In genomic region chr19:4068058-4068966, GRCh38 we compare ENCODE assay signal across 9 cellular contexts. TPM values are rescaled to one million over a fixed set of nuclear protein-coding genes. Genes with fewer than 3 reads are reported as not detected.
DNase-seq lines count a peak whose midpoint lies in the region; ATAC-seq and TF ChIP-seq lines count a peak whose summit lies in the region.
"Had no signal": no experiment of that assay in that cellular context is flagged by ENCODE, and none has a peak within 500 bp of the region (broad histone marks: within the 10 kb centered on the region; RNA-seq: fewer than 3 reads in every experiment).

No MANE protein-coding gene starts in this region.

- peaks cover 24% of the 10 kb centered on the region for H3K4me1 Mint-ChIP-seq in activated CD4-positive, alpha-beta T cell treated with anti-CD3 and anti-CD28 coated beads for 36 hours
- H3K4me1 Mint-ChIP-seq in activated T-helper 1 cell treated with anti-CD3 and anti-CD28 coated beads, Interleukin-12 subunit alpha, Interleukin-12 subunit beta, Interleukin-2, Interleukin-4 antibody, amounts not matched to agents 30 ng/mL and 10 ng/mL and 1 ng/mL, durations not matched to agents 14 hours and 24 hours and 36 hours (ENCODE audit: low read depth), result peaks cover 16% of the 10 kb centered on the region

- peak overlapping the region; percentile 75 for H3K27ac Mint-ChIP-seq in activated CD4-positive, alpha-beta T cell treated with anti-CD3 and anti-CD28 coated beads for 36 hours
- peak overlapping the region; percentile 85 for H3K27ac Mint-ChIP-seq in activated T-helper 1 cell treated with anti-CD3 and anti-CD28 coated beads, Interleukin-12 subunit alpha, Interleukin-12 subunit beta, Interleukin-2, Interleukin-4 antibody, amounts not matched to agents 30 ng/mL and 10 ng/mL and 1 ng/mL, durations not matched to agents 14 hours and 24 hours and 36 hours

- H3K4me3 ChIP-seq in testis, result peak overlapping the region; percentile 92 to 96

- H3K36me3 Mint-ChIP-seq in activated CD4-positive, alpha-beta T cell treated with anti-CD3 and anti-CD28 coated beads for 36 hours (ENCODE audit: low read depth), result peaks cover 5% of the 10 kb centered on the region
- H3K36me3 Mint-ChIP-seq in activated T-helper 1 cell treated with anti-CD3 and anti-CD28 coated beads, Interleukin-12 subunit alpha, Interleukin-12 subunit beta, Interleukin-2, Interleukin-4 antibody, amounts not matched to agents 30 ng/mL and 10 ng/mL and 1 ng/mL, durations not matched to agents 14 hours and 24 hours and 36 hours (ENCODE audit: low read depth), result peaks cover 4% of the 10 kb centered on the region

- no peaks in the 10 kb centered on the region for H3K9me3 Mint-ChIP-seq in activated CD4-positive, alpha-beta T cell treated with anti-CD3 and anti-CD28 coated beads for 36 hours (ENCODE audit: low read depth)
- no peaks in the 10 kb centered on the region for H3K9me3 Mint-ChIP-seq in activated T-helper 1 cell treated with anti-CD3 and anti-CD28 coated beads, Interleukin-12 subunit alpha, Interleukin-12 subunit beta, Interleukin-2, Interleukin-4 antibody, amounts not matched to agents 30 ng/mL and 10 ng/mL and 1 ng/mL, durations not matched to agents 14 hours and 24 hours and 36 hours

- intact Hi-C loops in activated CD4-positive, alpha-beta T cell treated with anti-CD3 and anti-CD28 coated beads for 36 hours (cut with DNase I, micrococcal nuclease), result loop anchor here (1.0 to 5.0 kb wide), 13 partner anchors 10 to 1834 kb away; partner anchors contain the start of genes CACTIN (in 1 of the 2), DPP9 (in 1 of the 2), EEF2 (in 1 of the 2) and FZR1 (in 1 of the 2)
- intact Hi-C loops in activated T-helper 1 cell treated with anti-CD3 and anti-CD28 coated beads, Interleukin-12 subunit alpha, Interleukin-12 subunit beta, Interleukin-2, Interleukin-4 antibody, amounts not matched to agents 30 ng/mL and 10 ng/mL and 1 ng/mL, durations not matched to agents 14 hours and 24 hours and 36 hours (cut with micrococcal nuclease), result loop anchor here (5.0 kb wide), 2 partner anchors 334 to 404 kb away; partner anchors contain the start of genes CHAF1A, HDGFL2 and SH3GL1
- intact Hi-C loops in left colon (cut with DNase I, micrococcal nuclease), result no loop called here
- intact Hi-C loops in testis (cut with DNase I; ENCODE audit: low total_unique reads), result no loop called here

- H3K27me3 ChIP-seq in testis, result no peaks in the 10 kb centered on the region

- peaks cover 17% of the 10 kb centered on the region for H3K4me1 ChIP-seq in testis

- CTCF ChIA-PET in activated CD4-positive, alpha-beta T cell treated with anti-CD3 and anti-CD28 coated beads for 36 hours (lab: Charles Lee), result no interaction called here

- no peak for TF ChIP-seq CTCF in testis (IDR thresholded peaks at IDR 0.05)

- no peaks in the 10 kb centered on the region for H3K27me3 Mint-ChIP-seq in activated CD4-positive, alpha-beta T cell treated with anti-CD3 and anti-CD28 coated beads for 36 hours
- H3K27me3 Mint-ChIP-seq in activated T-helper 1 cell treated with anti-CD3 and anti-CD28 coated beads, Interleukin-12 subunit alpha, Interleukin-12 subunit beta, Interleukin-2, Interleukin-4 antibody, amounts not matched to agents 30 ng/mL and 10 ng/mL and 1 ng/mL, durations not matched to agents 14 hours and 24 hours and 36 hours (ENCODE audit: insufficient read depth), result no peaks in the 10 kb centered on the region

- no peaks in the 10 kb centered on the region for H3K36me3 ChIP-seq in testis (ENCODE audit: low read depth, missing control alignments)

- H3K27ac ChIP-seq in testis, result peak overlapping the region; percentile 92 to 96

- DNase-seq in activated CD4-positive, alpha-beta T cell treated with anti-CD3 and anti-CD28 coated beads for 36 hours, result no peak
- no peak for DNase-seq in activated CD4-positive, alpha-beta T cell treated with anti-CD3 and anti-CD28 coated beads, Interleukin-2, amount 50 U/mL, for 48 hours
- DNase-seq in activated T-helper 1 cell treated with anti-CD3 and anti-CD28 coated beads, Interleukin-12 subunit alpha, Interleukin-12 subunit beta, Interleukin-2, Interleukin-4 antibody, amounts not matched to agents 30 ng/mL and 10 ng/mL and 1 ng/mL, durations not matched to agents 14 hours and 24 hours and 36 hours (ENCODE audit: low spot score), result no peak
- DNase-seq in left colon, result peak; percentile 70 to 78
- no peak for DNase-seq in testis
- DNase-seq in activated effector memory CD4-positive, alpha-beta T cell treated with anti-CD3 and anti-CD28 coated beads, Interleukin-2, amount 50 U/mL, for 16 hours, result no peak
- no peak for DNase-seq in EL
- DNase-seq: NK-92 treated with Interleukin-12 subunit alpha and Interleukin-12 subunit beta, amount 100 ng/mL, for 24 hours had no signal

- H3K9me3 ChIP-seq in testis, result no peaks in the 10 kb centered on the region

- no peak for ATAC-seq in activated CD4-positive, alpha-beta T cell treated with anti-CD3 and anti-CD28 coated beads for 36 hours
- peak; percentile 15 for ATAC-seq in left colon
- ATAC-seq in HG02938 (IDR thresholded peaks at IDR 0.05; ENCODE audit: unreplicated experiment), result no peak

- POLR2A ChIA-PET in activated CD4-positive, alpha-beta T cell treated with anti-CD3 and anti-CD28 coated beads for 36 hours (lab: Charles Lee), result no interaction called here

- WGBS in testis, 2 donors, result 22 to 25% methylated on average over 22 to 31 of the region's 31 CpGs

- peak overlapping the region; percentile 68 for H3K4me3 Mint-ChIP-seq in activated CD4-positive, alpha-beta T cell treated with anti-CD3 and anti-CD28 coated beads for 36 hours
- H3K4me3 Mint-ChIP-seq in activated T-helper 1 cell treated with anti-CD3 and anti-CD28 coated beads, Interleukin-12 subunit alpha, Interleukin-12 subunit beta, Interleukin-2, Interleukin-4 antibody, amounts not matched to agents 30 ng/mL and 10 ng/mL and 1 ng/mL, durations not matched to agents 14 hours and 24 hours and 36 hours, result peak overlapping the region; percentile 81

- no peak for TF ChIP-seq POLR2A in testis (IDR thresholded peaks at IDR 0.05)

RNA-seq across cellular contexts. Expression of gene ZBTB7A, which starts 1.6 kb away (rescaled TPM):
- 10 to 100 TPM; 24.0 to 26.4 TPM for total RNA-seq in activated CD4-positive, alpha-beta T cell treated with anti-CD3 and anti-CD28 coated beads for 36 hours
- total RNA-seq in activated T-helper 1 cell treated with anti-CD3 and anti-CD28 coated beads, Interleukin-12 subunit alpha, Interleukin-12 subunit beta, Interleukin-2, Interleukin-4 antibody, amounts not matched to agents 30 ng/mL and 10 ng/mL and 1 ng/mL, durations not matched to agents 14 hours and 24 hours and 36 hours, result 37.1 and 41.3 TPM in 2 replicates
- 100 to 1,000 TPM; 110 to 124 TPM for total RNA-seq in left colon
- total RNA-seq in testis, result 10 to 100 TPM; 42.2 to 49.4 TPM
- 7.5 TPM for polyA plus RNA-seq in testis (ENCODE audit: insufficient read depth, low read depth, low replicate concordance)

RNA-seq across cellular contexts. Expression of gene MAP2K2, which starts 55.6 kb away (rescaled TPM):
- total RNA-seq in activated CD4-positive, alpha-beta T cell treated with anti-CD3 and anti-CD28 coated beads for 36 hours, result 100 to 1,000 TPM; 108 to 133 TPM
- total RNA-seq in activated T-helper 1 cell treated with anti-CD3 and anti-CD28 coated beads, Interleukin-12 subunit alpha, Interleukin-12 subunit beta, Interleukin-2, Interleukin-4 antibody, amounts not matched to agents 30 ng/mL and 10 ng/mL and 1 ng/mL, durations not matched to agents 14 hours and 24 hours and 36 hours, result 131 and 135 TPM in 2 replicates
- total RNA-seq in left colon, result 100 to 1,000 TPM; 208 to 229 TPM
- 100 to 1,000 TPM; 181 to 225 TPM for total RNA-seq in testis
- polyA plus RNA-seq in testis (ENCODE audit: insufficient read depth, low read depth, low replicate concordance), result 241 TPM

Comparison
In these comparisons a context has a peak if more than half of its experiments do, and no peak if none do; other contexts are left out.
1. DNase-seq: peak in left colon (2 of 2); none in activated CD4-positive, alpha-beta T cell treated with anti-CD3 and anti-CD28 coated beads for 36 hours (single experiment), activated CD4-positive, alpha-beta T cell treated with anti-CD3 and anti-CD28 coated beads, Interleukin-2, amount 50 U/mL, for 48 hours (0 of 2), activated T-helper 1 cell treated with anti-CD3 and anti-CD28 coated beads, Interleukin-12 subunit alpha, Interleukin-12 subunit beta, Interleukin-2, Interleukin-4 antibody, amounts not matched to agents 30 ng/mL and 10 ng/mL and 1 ng/mL, durations not matched to agents 14 hours and 24 hours and 36 hours (single experiment), testis (single experiment), activated effector memory CD4-positive, alpha-beta T cell treated with anti-CD3 and anti-CD28 coated beads, Interleukin-2, amount 50 U/mL, for 16 hours (single experiment) and EL (single experiment).
2. intact Hi-C loops: an anchor here in activated CD4-positive, alpha-beta T cell treated with anti-CD3 and anti-CD28 coated beads for 36 hours (1.0 to 5.0 kb wide) and activated T-helper 1 cell treated with anti-CD3 and anti-CD28 coated beads, Interleukin-12 subunit alpha, Interleukin-12 subunit beta, Interleukin-2, Interleukin-4 antibody, amounts not matched to agents 30 ng/mL and 10 ng/mL and 1 ng/mL, durations not matched to agents 14 hours and 24 hours and 36 hours (5.0 kb wide); none called in left colon and testis.